ENCODE assay signal across 8 cellular contexts in genomic region chr1:153922838-153923652, GRCh38. TPM values are rescaled to one million over a fixed set of nuclear protein-coding genes. Genes with fewer than 3 reads are reported as not detected.
DNase-seq lines count a peak whose midpoint lies in the region; ATAC-seq and TF ChIP-seq lines count a peak whose summit lies in the region.

Gene GATAD2B (minus strand): TSS chr1:153922972. CDS start chr1:153828347, 94,625 bp downstream.

- H3K4me1 ChIP-seq in duodenal mucosa (ENCODE audit: control insufficient read depth in 1 of 2, insufficient read depth in 2 of 2, low read length in 2 of 2), result peaks cover 28 to 29% of the 10 kb centered on the region in 2 donors

- POLR2A ChIA-PET in activated CD4-positive, alpha-beta memory T cell treated with anti-CD3 and anti-CD28 coated beads for 36 hours (lab: Charles Lee), result interaction anchor here (0.5 to 4.7 kb wide), 15 partner anchors 17 to 408 kb away, joined by 3 to 41 read pairs (median 5); partner anchors contain the start of genes CREB3L4, DENND4B, JTB and RPS27

- peak within 1 kb of the TSS; percentile 77 for H3K4me3 Mint-ChIP-seq in activated CD4-positive, alpha-beta memory T cell treated with anti-CD3 and anti-CD28 coated beads for 36 hours

- H3K27ac Mint-ChIP-seq in activated CD4-positive, alpha-beta memory T cell treated with anti-CD3 and anti-CD28 coated beads for 36 hours, result peak within 1 kb of the TSS; percentile 96

- H3K9ac ChIP-seq in duodenal mucosa (ENCODE audit: low read depth in 1 of 2, low read length in 2 of 2), result peak within 1 kb of the TSS; percentile 81 to 85

- H3K4me1 Mint-ChIP-seq in activated CD4-positive, alpha-beta memory T cell treated with anti-CD3 and anti-CD28 coated beads for 36 hours (ENCODE audit: low read depth), result peaks cover 40% of the 10 kb centered on the region

- peak; percentile 93 for ATAC-seq in GM19438 (IDR thresholded peaks at IDR 0.05; ENCODE audit: low read depth, unreplicated experiment)
- ATAC-seq in HG03575 (IDR thresholded peaks at IDR 0.05; ENCODE audit: extremely low read depth, insufficient number of reproducible peaks, low FRiP score, unreplicated experiment), result peak; percentile 44

- no peak for TF ChIP-seq POLR2A in lower leg skin (IDR thresholded peaks at IDR 0.05)

- CTCF ChIA-PET in activated CD4-positive, alpha-beta memory T cell treated with anti-CD3 and anti-CD28 coated beads for 36 hours (lab: Charles Lee), result interaction anchor here (0.7 to 3.6 kb wide), 8 partner anchors 15 to 126 kb away, joined by 3 to 15 read pairs (median 3); partner anchors contain the start of genes CREB3L4, DENND4B, RAB13 and RPS27

- DNase-seq in CD1c-positive myeloid dendritic cell (ENCODE audit: extremely low spot score), result peak; percentile 99
- peak; percentile 100 for DNase-seq in NCI-H82 treated with DMSO at 0.1 percent for 48 hours (lab: John Stamatoyannopoulos, UW; ENCODE audit: unreplicated experiment)
- DNase-seq in activated CD4-positive, alpha-beta memory T cell treated with anti-CD3 and anti-CD28 coated beads for 36 hours, result peak; percentile 99
- DNase-seq in lower leg skin (ENCODE audit: low spot score in 2 of 2), result peak; percentile 99 to 100
- DNase-seq in stimulated activated CD4-positive, alpha-beta T cell treated with anti-CD3 and anti-CD28 coated beads, Interleukin-4, amount 100 ng/mL, for 48 hours (ENCODE audit: low read depth in 2 of 2), result peak; percentile 95 to 99

- no peaks in the 10 kb centered on the region for H3K27me3 Mint-ChIP-seq in activated CD4-positive, alpha-beta memory T cell treated with anti-CD3 and anti-CD28 coated beads for 36 hours

- H3K36me3 ChIP-seq in duodenal mucosa (ENCODE audit: control insufficient read depth in 1 of 2, insufficient read depth in 2 of 2, low read length in 2 of 2), result peaks cover 3 to 5% of the 10 kb centered on the region in 2 donors

- WGBS in lower leg skin, 2 donors, result 1% methylated on average over 46 to 60 of the region's 61 CpGs

- H3K4me3 ChIP-seq in duodenal mucosa (ENCODE audit: low read depth in 1 of 2, low read length in 2 of 2), result peak within 1 kb of the TSS; percentile 80 to 98
- peak within 1 kb of the TSS; percentile 94 for H3K4me3 ChIP-seq in lower leg skin (ENCODE audit: low read depth, poor library complexity, severe bottlenecking)

- intact Hi-C loops in activated CD4-positive, alpha-beta memory T cell treated with anti-CD3 and anti-CD28 coated beads for 36 hours (cut with micrococcal nuclease), result loop anchor here (1.0 to 5.0 kb wide), 12 partner anchors 23 to 378 kb away; partner anchors contain the start of genes CHTOP, CREB3L4, CRTC2 and DENND4B
- intact Hi-C loops in lower leg skin (cut with DNase I; ENCODE audit: low total_unique reads), result no loop called here

- TF ChIP-seq CTCF in lower leg skin (IDR thresholded peaks at IDR 0.05), result no peak

- H3K9me3 Mint-ChIP-seq in activated CD4-positive, alpha-beta memory T cell treated with anti-CD3 and anti-CD28 coated beads for 36 hours, result no peaks in the 10 kb centered on the region

- no peaks in the 10 kb centered on the region for H3K27me3 ChIP-seq in duodenal mucosa (ENCODE audit: control insufficient read depth in 1 of 2, insufficient read depth in 2 of 2, low read length in 2 of 2)

- no peaks in the 10 kb centered on the region for H3K36me3 Mint-ChIP-seq in activated CD4-positive, alpha-beta memory T cell treated with anti-CD3 and anti-CD28 coated beads for 36 hours

- no peaks in the 10 kb centered on the region for H3K9me3 ChIP-seq in duodenal mucosa (ENCODE audit: control insufficient read depth in 1 of 2, low read length in 2 of 2)

- peak within 1 kb of the TSS; percentile 75 for H3K27ac ChIP-seq in duodenal mucosa (ENCODE audit: low read depth, low read length)

RNA-seq across cellular contexts. Expression of gene GATAD2B, which starts in this region (rescaled TPM):
- 10 to 100 TPM; 66.4 to 67.9 TPM for total RNA-seq in activated CD4-positive, alpha-beta memory T cell treated with anti-CD3 and anti-CD28 coated beads for 36 hours
- total RNA-seq in lower leg skin, result 10 to 100 TPM; 24.1 to 49.3 (median 29.3) TPM

Comparison
In these comparisons a context has a peak if more than half of its experiments do, and no peak if none do; other contexts are left out.
1. Peak in every context shown above with its lines: DNase-seq, ATAC-seq, H3K4me3 ChIP-seq and H3K27ac ChIP-seq.